16 cellular contexts compared by ENCODE assay signal in genomic region chr2:227703280-227703732, GRCh38. TPM values are rescaled to one million over a fixed set of nuclear protein-coding genes. Genes with fewer than 3 reads are reported as not detected.
DNase-seq lines count a peak whose midpoint lies in the region; ATAC-seq, FAIRE-seq and TF ChIP-seq lines count a peak whose summit lies in the region.
"Had no signal": no experiment of that assay in that cellular context is flagged by ENCODE, and none has a peak within 500 bp of the region (broad histone marks: within the 10 kb centered on the region; RNA-seq: fewer than 3 reads in every experiment).

No MANE protein-coding gene starts in this region.

- ATAC-seq in activated naive CD8-positive, alpha-beta T cell treated with anti-CD3 and anti-CD28 coated beads, Interleukin-2, amount 50 U/mL, for 24 hours = no peak
- ATAC-seq in GM18517 (IDR thresholded peaks at IDR 0.05; ENCODE audit: unreplicated experiment) = no peak
- no peak for ATAC-seq in stimulated activated effector memory CD8-positive, alpha-beta T cell treated with anti-CD3 and anti-CD28 coated beads, Interleukin-12 subunit alpha, Interleukin-12 subunit beta, amount 100 ng/mL, for 72 hours

- H3K27me3 Mint-ChIP-seq in MCF 10A (ENCODE audit: insufficient read depth, unreplicated experiment) = no peaks in the 10 kb centered on the region
- peaks cover 9% of the 10 kb centered on the region for H3K27me3 Mint-ChIP-seq in activated naive CD8-positive, alpha-beta T cell treated with anti-CD3 and anti-CD28 coated beads, Interleukin-2, amount 50 U/mL, for 24 hours

- BruUV-seq in MCF 10A (replicated peaks; lab: Mats Ljungman, UMichigan) = no TSS peak

- CTCF ChIA-PET in MCF 10A (lab: Yijun Ruan, JAX) = interaction anchor here (0.5 to 1.6 kb wide), 4 partner anchors 31 to 545 kb away, joined by 3 to 4 read pairs (median 3); no protein-coding TSS in a partner anchor

- H3K27ac Mint-ChIP-seq in MCF 10A (ENCODE audit: low read depth, unreplicated experiment) = no peak overlapping the region
- H3K27ac Mint-ChIP-seq in activated naive CD8-positive, alpha-beta T cell treated with anti-CD3 and anti-CD28 coated beads, Interleukin-2, amount 50 U/mL, for 24 hours = no peak overlapping the region
- no peak overlapping the region for H3K27ac Mint-ChIP-seq in stimulated activated effector memory CD8-positive, alpha-beta T cell treated with anti-CD3 and anti-CD28 coated beads, Interleukin-12 subunit alpha, Interleukin-12 subunit beta, amount 100 ng/mL, for 72 hours
- H3K27ac Mint-ChIP-seq: neural progenitor cell had no signal

- intact Hi-C loops in MCF 10A (cut with micrococcal nuclease) = no loop called here

- H3K9me3 Mint-ChIP-seq in MCF 10A (ENCODE audit: unreplicated experiment) = no peaks in the 10 kb centered on the region
- no peaks in the 10 kb centered on the region for H3K9me3 Mint-ChIP-seq in activated naive CD8-positive, alpha-beta T cell treated with anti-CD3 and anti-CD28 coated beads, Interleukin-2, amount 50 U/mL, for 24 hours
- H3K9me3 Mint-ChIP-seq in stimulated activated effector memory CD8-positive, alpha-beta T cell treated with anti-CD3 and anti-CD28 coated beads, Interleukin-12 subunit alpha, Interleukin-12 subunit beta, amount 100 ng/mL, for 72 hours = no peaks in the 10 kb centered on the region

- peak overlapping the region; percentile 10 for H3K4me3 Mint-ChIP-seq in MCF 10A (ENCODE audit: unreplicated experiment)
- no peak overlapping the region for H3K4me3 Mint-ChIP-seq in activated naive CD8-positive, alpha-beta T cell treated with anti-CD3 and anti-CD28 coated beads, Interleukin-2, amount 50 U/mL, for 24 hours
- H3K4me3 Mint-ChIP-seq in stimulated activated effector memory CD8-positive, alpha-beta T cell treated with anti-CD3 and anti-CD28 coated beads, Interleukin-12 subunit alpha, Interleukin-12 subunit beta, amount 100 ng/mL, for 72 hours = no peak overlapping the region
- H3K4me3 Mint-ChIP-seq: neural progenitor cell had no signal

- POLR2A ChIA-PET in MCF 10A (lab: Yijun Ruan, JAX) = no interaction called here

- peak; percentile 40 for DNase-seq in A172 (ENCODE audit: low spot score)
- DNase-seq in HTR-8/SVneo (ENCODE audit: insufficient read length, low spot score) = peak; percentile 62
- DNase-seq in MCF 10A (ENCODE audit: unreplicated experiment) = peak; percentile 66
- peak; percentile 70 for DNase-seq in kidney tubule cell (ENCODE audit: low spot score)
- no peak for DNase-seq in activated naive CD8-positive, alpha-beta T cell treated with anti-CD3 and anti-CD28 coated beads, Interleukin-2, amount 50 U/mL, for 24 hours
- no peak for DNase-seq in NCI-H524 treated with DMSO at 0.1 percent for 48 hours (lab: John Stamatoyannopoulos, UW)
- DNase-seq in stimulated activated effector memory CD8-positive, alpha-beta T cell treated with anti-CD3 and anti-CD28 coated beads, Interleukin-12 subunit alpha, Interleukin-12 subunit beta, amount 100 ng/mL, for 72 hours (ENCODE audit: low spot score in 2 of 2) = no peak
- DNase-seq: ACHN; cortex of kidney; GOT3; NCI-H1417 treated with DMSO at 0.1 percent for 48 hours; stimulated activated CD4-positive, alpha-beta T cell treated with anti-CD3 and anti-CD28 coated beads, Interleukin-1b, Interleukin-23, amount 100 ng/mL, for 48 hours; WERI-Rb-1 had no signal

- no peaks in the 10 kb centered on the region for H3K36me3 Mint-ChIP-seq in MCF 10A (ENCODE audit: insufficient read depth, unreplicated experiment)
- H3K36me3 Mint-ChIP-seq in activated naive CD8-positive, alpha-beta T cell treated with anti-CD3 and anti-CD28 coated beads, Interleukin-2, amount 50 U/mL, for 24 hours (ENCODE audit: low read depth) = no peaks in the 10 kb centered on the region
- no peaks in the 10 kb centered on the region for H3K36me3 Mint-ChIP-seq in stimulated activated effector memory CD8-positive, alpha-beta T cell treated with anti-CD3 and anti-CD28 coated beads, Interleukin-12 subunit alpha, Interleukin-12 subunit beta, amount 100 ng/mL, for 72 hours
- H3K36me3 Mint-ChIP-seq: neural progenitor cell had no signal

- FAIRE-seq in HTR-8/SVneo (lab: Jason Lieb, UNC) = peak; percentile 49
- FAIRE-seq: G401.6 had no signal

- peaks cover 16% of the 10 kb centered on the region for H3K4me1 Mint-ChIP-seq in MCF 10A (ENCODE audit: insufficient read depth, unreplicated experiment)
- H3K4me1 Mint-ChIP-seq in activated naive CD8-positive, alpha-beta T cell treated with anti-CD3 and anti-CD28 coated beads, Interleukin-2, amount 50 U/mL, for 24 hours = no peaks in the 10 kb centered on the region
- H3K4me1 Mint-ChIP-seq in stimulated activated effector memory CD8-positive, alpha-beta T cell treated with anti-CD3 and anti-CD28 coated beads, Interleukin-12 subunit alpha, Interleukin-12 subunit beta, amount 100 ng/mL, for 72 hours = no peaks in the 10 kb centered on the region
- H3K4me1 Mint-ChIP-seq: neural progenitor cell had no signal

- TF ChIP-seq CTCF in MCF 10A (IDR thresholded peaks at IDR 0.05; ENCODE audit: unreplicated experiment) = no peak

RNA-seq across cellular contexts. Expression of gene SLC19A3, which starts 14.5 kb away (rescaled TPM):
- total RNA-seq in A172 (2014; rRNA removed; shearing (Covaris generic)) = 0.07 and 0.10 TPM in 2 replicates
- total RNA-seq in MCF 10A (2022) = not detected in 2 replicates

RNA-seq across cellular contexts. Expression of gene SCYGR6, which starts 21.3 kb away (rescaled TPM):
- not detected in 2 replicates for total RNA-seq in A172 (2014; rRNA removed; shearing (Covaris generic))
- not detected in 2 replicates for total RNA-seq in MCF 10A (2022)

RNA-seq across cellular contexts. Expression of gene SCYGR7, which starts 24.8 kb away (rescaled TPM):
- not detected in 2 replicates for total RNA-seq in A172 (2014; rRNA removed; shearing (Covaris generic))
- total RNA-seq in MCF 10A (2022) = not detected in 2 replicates

RNA-seq across cellular contexts. Expression of gene SCYGR5, which starts 36.7 kb away (rescaled TPM):
- not detected in 2 replicates for total RNA-seq in A172 (2014; rRNA removed; shearing (Covaris generic))
- not detected in 2 replicates for total RNA-seq in MCF 10A (2022)

RNA-seq across cellular contexts. Expression of gene SCYGR8, which starts 42.4 kb away (rescaled TPM):
- not detected in 2 replicates for total RNA-seq in A172 (2014; rRNA removed; shearing (Covaris generic))
- not detected in 2 replicates for total RNA-seq in MCF 10A (2022)

Comparison
In these comparisons a context has a peak if more than half of its experiments do, and no peak if none do; other contexts are left out.
1. DNase-seq: peak in A172 (single experiment), HTR-8/SVneo (single experiment), MCF 10A (single experiment) and kidney tubule cell (single experiment); none in activated naive CD8-positive, alpha-beta T cell treated with anti-CD3 and anti-CD28 coated beads, Interleukin-2, amount 50 U/mL, for 24 hours (single experiment), NCI-H524 treated with DMSO at 0.1 percent for 48 hours (single experiment) and stimulated activated effector memory CD8-positive, alpha-beta T cell treated with anti-CD3 and anti-CD28 coated beads, Interleukin-12 subunit alpha, Interleukin-12 subunit beta, amount 100 ng/mL, for 72 hours (0 of 2).